Comparison of ENCODE assay signal across 8 cellular contexts in genomic region chr5:37838152-37838932, GRCh38. TPM values are rescaled to one million over a fixed set of nuclear protein-coding genes. Genes with fewer than 3 reads are reported as not detected.
A peak's percentile ranks its signal among the peaks of the same experiment; 100 is the strongest.
DNase-seq lines count a peak whose midpoint lies in the region; ATAC-seq lines count a peak whose summit lies in the region.

No MANE protein-coding gene starts in this region.

- no peaks in the 10 kb centered on the region for H3K36me3 Mint-ChIP-seq in activated naive CD4-positive, alpha-beta T cell treated with anti-CD3 and anti-CD28 coated beads for 36 hours (ENCODE audit: low read depth)
- peaks cover 2% of the 10 kb centered on the region for H3K36me3 Mint-ChIP-seq in T-helper 17 cell (ENCODE audit: low read depth)

- ATAC-seq in T-helper 17 cell: no peak
- no peak for ATAC-seq in GM19452 (IDR thresholded peaks at IDR 0.05; ENCODE audit: unreplicated experiment)
- ATAC-seq in HG02623 (IDR thresholded peaks at IDR 0.05; ENCODE audit: unreplicated experiment): no peak

- peaks cover 75% of the 10 kb centered on the region for H3K27me3 Mint-ChIP-seq in activated naive CD4-positive, alpha-beta T cell treated with anti-CD3 and anti-CD28 coated beads for 36 hours (ENCODE audit: low read depth)
- peaks cover 77% of the 10 kb centered on the region for H3K27me3 Mint-ChIP-seq in T-helper 17 cell

- no peaks in the 10 kb centered on the region for H3K9me3 ChIP-seq in T-helper 17 cell (ENCODE audit: control insufficient read depth, low read length, poor library complexity, severe bottlenecking)

- H3K4me1 Mint-ChIP-seq in activated naive CD4-positive, alpha-beta T cell treated with anti-CD3 and anti-CD28 coated beads for 36 hours (ENCODE audit: low read depth): peaks cover 33% of the 10 kb centered on the region
- peaks cover 12% of the 10 kb centered on the region for H3K4me1 Mint-ChIP-seq in T-helper 17 cell

- CTCF ChIA-PET in activated naive CD4-positive, alpha-beta T cell treated with anti-CD3 and anti-CD28 coated beads for 36 hours (lab: Charles Lee): interaction anchor here (0.7 to 4.3 kb wide), 2 partner anchors 142 to 354 kb away, joined by 3 to 16 read pairs; no protein-coding TSS in a partner anchor

- intact Hi-C loops in activated naive CD4-positive, alpha-beta T cell treated with anti-CD3 and anti-CD28 coated beads for 36 hours (cut with micrococcal nuclease): no loop called here
- intact Hi-C loops in posterior cingulate gyrus (cut with DNase I): no loop called here

- DNase-seq in activated naive CD4-positive, alpha-beta T cell treated with anti-CD3 and anti-CD28 coated beads for 36 hours: no peak
- DNase-seq in activated naive CD4-positive, alpha-beta T cell treated with anti-CD3 and anti-CD28 coated beads, Interleukin-2, amount 50 U/mL, for 16 hours: no peak
- DNase-seq in T-helper 17 cell: no peak
- DNase-seq in foreskin melanocyte: peak; percentile 36
- peak in 6 of 10 donors; percentile 17 to 89 (median 53) for DNase-seq in posterior cingulate gyrus
- no peak for DNase-seq in NK-92 (lab: John Stamatoyannopoulos, UW; ENCODE audit: unreplicated experiment)

- H3K4me3 Mint-ChIP-seq in activated naive CD4-positive, alpha-beta T cell treated with anti-CD3 and anti-CD28 coated beads for 36 hours: peak overlapping the region; percentile 49
- peak overlapping the region; percentile 85 for H3K4me3 Mint-ChIP-seq in T-helper 17 cell

- no peaks in the 10 kb centered on the region for H3K9me3 Mint-ChIP-seq in activated naive CD4-positive, alpha-beta T cell treated with anti-CD3 and anti-CD28 coated beads for 36 hours

- no peak overlapping the region for H3K27ac Mint-ChIP-seq in activated naive CD4-positive, alpha-beta T cell treated with anti-CD3 and anti-CD28 coated beads for 36 hours
- no peak overlapping the region for H3K27ac Mint-ChIP-seq in T-helper 17 cell

RNA-seq across cellular contexts. Expression of gene GDNF, which starts 1.5 kb away (rescaled TPM):
- total RNA-seq in activated naive CD4-positive, alpha-beta T cell treated with anti-CD3 and anti-CD28 coated beads for 36 hours: not detected
- not detected for total RNA-seq in T-helper 17 cell

Comparison
In these comparisons a context has a peak if more than half of its experiments do, and no peak if none do; other contexts are left out.
1. DNase-seq: peak in foreskin melanocyte (single experiment) and posterior cingulate gyrus (6 of 10); none in activated naive CD4-positive, alpha-beta T cell treated with anti-CD3 and anti-CD28 coated beads for 36 hours (single experiment), activated naive CD4-positive, alpha-beta T cell treated with anti-CD3 and anti-CD28 coated beads, Interleukin-2, amount 50 U/mL, for 16 hours (single experiment), T-helper 17 cell (0 of 3) and NK-92 (single experiment).